In the genomic region with DNA sequence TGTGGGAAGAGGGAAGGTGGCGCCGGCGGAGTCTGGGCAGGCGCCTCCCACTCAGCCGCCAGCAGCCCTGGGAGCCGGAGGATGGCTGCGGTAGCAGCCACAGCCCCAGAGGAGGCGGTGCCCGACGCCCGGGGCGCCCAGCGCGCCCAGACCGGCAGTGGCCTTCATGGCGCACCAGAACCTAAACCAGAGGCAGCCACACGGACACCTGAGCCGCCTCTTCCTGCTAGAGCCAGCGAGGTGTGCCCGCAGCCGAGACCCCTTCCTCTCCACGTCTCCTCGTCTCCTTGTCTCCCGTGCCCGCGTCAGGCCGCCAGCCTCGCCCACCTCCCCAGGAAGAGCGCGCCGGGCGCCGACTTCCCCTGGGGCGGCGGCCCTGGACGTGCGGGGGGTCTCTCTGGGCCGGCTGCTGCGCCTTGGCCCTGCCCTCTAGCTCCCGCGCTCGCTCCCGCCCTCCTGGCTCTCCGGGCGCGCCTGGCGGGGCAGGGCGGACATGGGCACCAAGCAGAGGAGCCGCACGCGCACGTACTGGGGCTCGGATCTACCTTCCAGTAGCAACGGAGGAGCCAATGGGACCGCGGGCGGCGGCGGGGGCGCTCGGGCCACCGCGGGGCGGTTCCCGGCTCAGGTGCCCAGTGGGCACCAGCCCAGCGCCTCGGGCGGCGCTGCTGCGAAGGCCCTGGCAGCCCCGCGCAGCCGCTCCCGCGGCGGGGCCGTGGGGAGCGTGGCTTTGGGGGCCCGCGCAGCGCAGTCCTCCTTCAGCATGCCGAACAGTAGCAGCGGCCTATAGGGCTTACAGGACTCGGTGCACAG, we compare ENCODE assay signal across 8 cellular contexts. TPM values are rescaled to one million over a fixed set of nuclear protein-coding genes. Genes with fewer than 3 reads are reported as not detected.
DNase-seq lines count a peak whose midpoint lies in the region; ATAC-seq and TF ChIP-seq lines count a peak whose summit lies in the region.

No MANE protein-coding gene starts in this region.

- peak overlapping the region; percentile 64 for H3K4me3 Mint-ChIP-seq in activated B cell treated with CpG ODN at 0.5 μM for 24 hours
- H3K4me3 Mint-ChIP-seq in naive thymus-derived CD4-positive, alpha-beta T cell, result peak overlapping the region in 4 of 10 donors; percentile 9 to 69 (median 39)

- DNase-seq in NCI-H2081 (lab: John Stamatoyannopoulos, UW) (peak; percentile 49 to 73), NCI-H2081 treated with DMSO at 0.1 percent for 48 hours (lab: John Stamatoyannopoulos, UW) (no peak), NB4 (ENCODE audit: low read depth) (peak; percentile 73), activated B cell treated with CpG ODN at 0.5 μM for 24 hours (peak; percentile 20), foreskin fibroblast (peak; percentile 28 to 70)
- peak in 1 of 9 donors; percentile 38 for DNase-seq in naive thymus-derived CD4-positive, alpha-beta T cell
- DNase-seq in stimulated activated CD4-positive, alpha-beta T cell treated with anti-CD3 and anti-CD28 coated beads, Interleukin-4, amount 100 ng/mL, for 4 hours, result no peak

- CTCF ChIA-PET in activated B cell treated with CpG ODN at 0.5 μM for 24 hours (lab: Charles Lee), result no interaction called here
- CTCF ChIA-PET in naive thymus-derived CD4-positive, alpha-beta T cell (lab: Charles Lee), result no interaction called here

- TF ChIP-seq CTCF in NB4 (IDR thresholded peaks at IDR 0.05; ENCODE audit: low read depth, low read length) (no peak), activated B cell treated with CpG ODN at 0.5 μM for 24 hours (IDR thresholded peaks at IDR 0.05) (no peak), foreskin fibroblast (IDR thresholded peaks at IDR 0.05; ENCODE audit: low read depth, low read length) (no peak)

- no peaks in the 10 kb centered on the region for H3K4me1 ChIP-seq in naive thymus-derived CD4-positive, alpha-beta T cell (ENCODE audit: control insufficient read depth in 2 of 2, insufficient read depth in 2 of 2, low read length in 2 of 2)

- ATAC-seq in activated B cell treated with CpG ODN at 0.5 μM for 24 hours (ENCODE audit: low read depth), result peak; percentile 28
- peak; percentile 67 for ATAC-seq in naive thymus-derived CD4-positive, alpha-beta T cell
- no peak for ATAC-seq in GM18519 (IDR thresholded peaks at IDR 0.05; ENCODE audit: low FRiP score, unreplicated experiment)

- H3K27ac ChIP-seq in naive thymus-derived CD4-positive, alpha-beta T cell (ENCODE audit: low read depth, low read length), result no peak overlapping the region

- H3K4me1 Mint-ChIP-seq in activated B cell treated with CpG ODN at 0.5 μM for 24 hours, result peaks cover 11% of the 10 kb centered on the region
- peaks cover 5 to 12% (median 8%) of the 10 kb centered on the region in 7 donors for H3K4me1 Mint-ChIP-seq in naive thymus-derived CD4-positive, alpha-beta T cell

- H3K27me3 Mint-ChIP-seq in activated B cell treated with CpG ODN at 0.5 μM for 24 hours, result peaks cover 60% of the 10 kb centered on the region
- peaks cover 61 to 80% (median 74%) of the 10 kb centered on the region in 5 donors for H3K27me3 Mint-ChIP-seq in naive thymus-derived CD4-positive, alpha-beta T cell

- peaks cover 0 to 3% (median 0%) of the 10 kb centered on the region in 3 experiments for H3K9me3 ChIP-seq in naive thymus-derived CD4-positive, alpha-beta T cell (ENCODE audit: control insufficient read depth in 2 of 3, low read length in 3 of 3)

- H3K36me3 ChIP-seq in naive thymus-derived CD4-positive, alpha-beta T cell (ENCODE audit: control insufficient read depth in 2 of 3, insufficient read depth in 3 of 3, low read length in 3 of 3), result no peaks in the 10 kb centered on the region

- intact Hi-C loops in activated B cell treated with CpG ODN at 0.5 μM for 24 hours (cut with micrococcal nuclease), result loop anchor here (2.0 kb wide), 1 partner anchor 43 kb away; no protein-coding TSS in a partner anchor
- intact Hi-C loops in naive thymus-derived CD4-positive, alpha-beta T cell (cut with micrococcal nuclease), result no loop called here

- H3K9me3 Mint-ChIP-seq in activated B cell treated with CpG ODN at 0.5 μM for 24 hours, result peaks cover under 1% of the 10 kb centered on the region
- peaks cover 0 to 10% (median 3%) of the 10 kb centered on the region in 11 donors for H3K9me3 Mint-ChIP-seq in naive thymus-derived CD4-positive, alpha-beta T cell

- no peaks in the 10 kb centered on the region for H3K36me3 Mint-ChIP-seq in activated B cell treated with CpG ODN at 0.5 μM for 24 hours (ENCODE audit: low read depth)
- H3K36me3 Mint-ChIP-seq in naive thymus-derived CD4-positive, alpha-beta T cell, result peaks cover 0 to 2% (median 0%) of the 10 kb centered on the region in 5 donors

- peak overlapping the region; percentile 51 for H3K4me3 ChIP-seq in NB4 (ENCODE audit: low read depth, low read length)
- H3K4me3 ChIP-seq in foreskin fibroblast (ENCODE audit: low read depth in 1 of 2, low read length in 2 of 2), result peak overlapping the region; percentile 52 to 60
- H3K4me3 ChIP-seq in naive thymus-derived CD4-positive, alpha-beta T cell (ENCODE audit: low read length), result no peak overlapping the region

- no peak overlapping the region for H3K27ac Mint-ChIP-seq in activated B cell treated with CpG ODN at 0.5 μM for 24 hours
- H3K27ac Mint-ChIP-seq in naive thymus-derived CD4-positive, alpha-beta T cell, result no peak overlapping the region

- POLR2A ChIA-PET in activated B cell treated with CpG ODN at 0.5 μM for 24 hours (lab: Charles Lee), result no interaction called here
- POLR2A ChIA-PET in naive thymus-derived CD4-positive, alpha-beta T cell (lab: Charles Lee), result no interaction called here

- no peaks in the 10 kb centered on the region for H3K27me3 ChIP-seq in naive thymus-derived CD4-positive, alpha-beta T cell (ENCODE audit: control insufficient read depth in 2 of 2, insufficient read depth in 2 of 2, low read length in 2 of 2)

- TF ChIP-seq POLR2A in NB4 (IDR thresholded peaks at IDR 0.05; ENCODE audit: extremely low read depth, insufficient read length), result no peak

RNA-seq across cellular contexts. Expression of a gene that starts 33.0 kb away (rescaled TPM):
- total RNA-seq in activated B cell treated with CpG ODN at 0.5 μM for 24 hours, result 0.29 TPM in 1 of 2 replicates, not detected in the other
- under 1 TPM in 1 of 5 experiments, not detected in 4; 0.59 TPM for total RNA-seq in naive thymus-derived CD4-positive, alpha-beta T cell
- polyA plus RNA-seq in naive thymus-derived CD4-positive, alpha-beta T cell, result not detected

Comparison
In these comparisons a context has a peak if more than half of its experiments do, and no peak if none do; other contexts are left out.
1. DNase-seq: peak in NCI-H2081 (2 of 2), NB4 (single experiment), activated B cell treated with CpG ODN at 0.5 μM for 24 hours (single experiment) and foreskin fibroblast (2 of 2); none in NCI-H2081 treated with DMSO at 0.1 percent for 48 hours (single experiment) and stimulated activated CD4-positive, alpha-beta T cell treated with anti-CD3 and anti-CD28 coated beads, Interleukin-4, amount 100 ng/mL, for 4 hours (0 of 2).